1 cellular context compared by ENCODE assay signal in the genomic region with DNA sequence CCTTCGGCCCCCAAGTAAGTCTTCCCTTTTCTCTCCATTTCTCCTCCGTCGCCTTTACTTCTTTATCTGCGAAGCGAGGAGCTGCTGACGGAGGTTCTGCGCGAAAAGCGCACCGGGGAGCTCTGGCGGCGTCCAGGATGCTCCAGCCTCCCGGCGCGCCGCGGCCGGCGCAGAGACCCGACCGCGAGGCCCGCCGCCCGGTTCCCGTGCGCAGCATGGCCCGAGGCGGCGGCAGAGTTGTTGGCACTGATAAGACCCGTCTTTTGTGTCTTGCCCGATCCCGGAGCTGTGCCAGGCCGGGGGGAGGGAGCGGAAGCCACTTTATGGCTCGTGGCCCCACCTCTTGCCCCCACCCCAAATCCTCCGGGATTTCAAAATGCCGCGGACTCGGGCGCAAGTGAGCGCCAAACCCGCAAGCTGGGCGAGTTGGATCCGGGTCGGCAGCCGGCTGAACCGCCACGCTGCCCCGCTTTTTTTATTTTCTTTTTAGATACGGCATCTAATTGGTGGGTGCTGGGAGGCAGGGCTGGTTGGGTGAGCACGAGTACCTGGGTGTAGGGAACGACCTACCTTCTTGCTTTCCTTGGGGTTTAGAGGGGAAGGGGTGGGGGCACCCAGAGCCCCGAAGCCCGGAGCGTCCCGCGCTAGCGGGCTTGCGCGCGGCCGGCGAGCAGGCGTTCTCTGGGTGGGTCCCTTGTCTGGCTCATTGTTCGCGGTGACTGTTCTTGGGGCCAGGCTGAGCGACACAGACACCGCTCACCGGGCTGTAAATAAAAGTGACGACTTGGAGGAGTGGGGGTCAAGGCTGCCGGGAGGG.
TF ChIP-seq lines count a peak whose summit lies in the region.

No MANE protein-coding gene starts in this region.

TF ChIP-seq in HepG2, 621 proteins besides CTCF, POLR2A, EP300 and RAD21 (continued from another document):
- peak; percentile 85 for TF ChIP-seq HNRNPLL (IDR thresholded peaks at IDR 0.05; ENCODE audit: low read depth, low read length, poor library complexity, severe bottlenecking)
TF ChIP-seq in HepG2: peak in this region for 1.
